ENCODE assay signal across 8 cellular contexts in genomic region chr1:211133393-211133840, GRCh38. TPM values are rescaled to one million over a fixed set of nuclear protein-coding genes. Genes with fewer than 3 reads are reported as not detected.
DNase-seq lines count a peak whose midpoint lies in the region; ATAC-seq and TF ChIP-seq lines count a peak whose summit lies in the region.

No MANE protein-coding gene starts in this region.

- no peaks in the 10 kb centered on the region for H3K9me3 ChIP-seq in CD8-positive, alpha-beta T cell (ENCODE audit: low read length)
- H3K9me3 ChIP-seq in esophagus muscularis mucosa = no peaks in the 10 kb centered on the region

- intact Hi-C loops in CD8-positive, alpha-beta T cell (cut with DNase I, micrococcal nuclease) = loop anchor here in 1 of 2 experiments (5.0 to 10.0 kb wide), 2 partner anchors 129 to 1279 kb away; no protein-coding TSS in a partner anchor
- intact Hi-C loops in esophagus muscularis mucosa (cut with DNase I) (loop anchor here (5.0 kb wide), 1 partner anchor 546 kb away; no protein-coding TSS in a partner anchor), natural killer cell (cut with micrococcal nuclease) (no loop called here)

- WGBS in esophagus muscularis mucosa = 0% methylated on average over 5 of the region's 32 CpGs

- peak; percentile 15 for ATAC-seq in CD8-positive, alpha-beta T cell
- ATAC-seq in HG03039 (IDR thresholded peaks at IDR 0.05; ENCODE audit: unreplicated experiment) (peak; percentile 5), WTC11 (peak; percentile 32), natural killer cell (peak in 2 of 3 donors; percentile 11), GM18909 (IDR thresholded peaks at IDR 0.05; ENCODE audit: poor library complexity, unreplicated experiment) (no peak), HG02884 (IDR thresholded peaks at IDR 0.05; ENCODE audit: unreplicated experiment) (no peak), GM21381 (IDR thresholded peaks at IDR 0.05; ENCODE audit: unreplicated experiment) (no peak)

- POLR2A ChIA-PET in CD8-positive, alpha-beta T cell (lab: Charles Lee) = interaction anchor here (1.0 kb wide), 1 partner anchor 125 kb away, joined by 3 read pairs; the partner anchor contains the start of gene RCOR3
- POLR2A ChIA-PET in WTC11 (lab: Charles Lee) = interaction anchor here (0.6 kb wide), 2 partner anchors 431 to 563 kb away, joined by 3 to 4 read pairs; no protein-coding TSS in a partner anchor

- H3K36me3 Mint-ChIP-seq in CD8-positive, alpha-beta T cell = no peaks in the 10 kb centered on the region
- no peaks in the 10 kb centered on the region for H3K36me3 Mint-ChIP-seq in WTC11
- H3K36me3 Mint-ChIP-seq in natural killer cell = no peaks in the 10 kb centered on the region

- no peaks in the 10 kb centered on the region for H3K9me3 Mint-ChIP-seq in CD8-positive, alpha-beta T cell
- H3K9me3 Mint-ChIP-seq in WTC11 = no peaks in the 10 kb centered on the region
- no peaks in the 10 kb centered on the region for H3K9me3 Mint-ChIP-seq in natural killer cell

- H3K4me1 Mint-ChIP-seq in CD8-positive, alpha-beta T cell (ENCODE audit: low read depth) = peaks cover 9% of the 10 kb centered on the region
- H3K4me1 Mint-ChIP-seq in WTC11 (peaks cover 10% of the 10 kb centered on the region), natural killer cell (peaks cover 0 to 12% of the 10 kb centered on the region in 2 donors)

- no peak for TF ChIP-seq CTCF in CD8-positive, alpha-beta T cell (IDR thresholded peaks at IDR 0.05)
- TF ChIP-seq CTCF in WTC11 (IDR thresholded peaks at IDR 0.05) (no peak), esophagus muscularis mucosa (IDR thresholded peaks at IDR 0.05) (no peak), natural killer cell (IDR thresholded peaks at IDR 0.05) (no peak)

- no peak for TF ChIP-seq EP300 in esophagus muscularis mucosa (IDR thresholded peaks at IDR 0.05)

- no peak overlapping the region for H3K27ac ChIP-seq in CD8-positive, alpha-beta T cell (ENCODE audit: low read depth, low read length)
- H3K27ac ChIP-seq in esophagus muscularis mucosa (replicated peaks in 1 of 4) = peak overlapping the region in 1 of 4 donors; percentile 7

- no peaks in the 10 kb centered on the region for H3K27me3 ChIP-seq in CD8-positive, alpha-beta T cell (ENCODE audit: insufficient read depth, low read length)
- H3K27me3 ChIP-seq in esophagus muscularis mucosa = peaks cover 0 to 55% (median 14%) of the 10 kb centered on the region in 4 donors

- H3K4me3 Mint-ChIP-seq in CD8-positive, alpha-beta T cell = peak overlapping the region; percentile 77
- peak overlapping the region; percentile 69 for H3K4me3 Mint-ChIP-seq in WTC11
- peak overlapping the region; percentile 71 for H3K4me3 Mint-ChIP-seq in natural killer cell

- no peaks in the 10 kb centered on the region for H3K36me3 ChIP-seq in CD8-positive, alpha-beta T cell (ENCODE audit: insufficient read depth, low read length)
- H3K36me3 ChIP-seq in esophagus muscularis mucosa = no peaks in the 10 kb centered on the region

- DNase-seq in CD8-positive, alpha-beta T cell = peak in 4 of 7 experiments; percentile 4 to 34 (median 26)
- DNase-seq in WTC11 (ENCODE audit: low spot score) = peak; percentile 41
- DNase-seq in esophagus muscularis mucosa (ENCODE audit: extremely low spot score) = no peak
- no peak for DNase-seq in natural killer cell

- peaks cover 13% of the 10 kb centered on the region for H3K4me1 ChIP-seq in CD8-positive, alpha-beta T cell (ENCODE audit: insufficient read depth, low read length)
- H3K4me1 ChIP-seq in esophagus muscularis mucosa = peaks cover 7 to 22% (median 20%) of the 10 kb centered on the region in 4 donors

- CTCF ChIA-PET in CD8-positive, alpha-beta T cell (lab: Charles Lee) = interaction anchor here (0.8 to 2.2 kb wide), 21 partner anchors 9 to 731 kb away, joined by 3 to 9 read pairs (median 4); no protein-coding TSS in a partner anchor
- CTCF ChIA-PET in WTC11 (lab: Charles Lee) = interaction anchor here (0.6 to 3.8 kb wide), 45 partner anchors 9 to 775 kb away, joined by 3 to 64 read pairs (median 5); partner anchors contain the start of gene RCOR3

- no peak overlapping the region for H3K27ac Mint-ChIP-seq in CD8-positive, alpha-beta T cell
- H3K27ac Mint-ChIP-seq in WTC11 = no peak overlapping the region
- H3K27ac Mint-ChIP-seq in natural killer cell = no peak overlapping the region

- H3K27me3 Mint-ChIP-seq in CD8-positive, alpha-beta T cell (ENCODE audit: low read depth) = peaks cover 30% of the 10 kb centered on the region
- peaks cover 35% of the 10 kb centered on the region for H3K27me3 Mint-ChIP-seq in WTC11 (ENCODE audit: low read depth)
- H3K27me3 Mint-ChIP-seq in natural killer cell (ENCODE audit: low read depth in 2 of 2) = peaks cover 52 to 81% of the 10 kb centered on the region in 2 donors

- peak overlapping the region; percentile 40 for H3K4me3 ChIP-seq in CD8-positive, alpha-beta T cell (ENCODE audit: low read depth, low read length)
- peak overlapping the region; percentile 53 to 66 (median 56) for H3K4me3 ChIP-seq in esophagus muscularis mucosa

- no peak for TF ChIP-seq POLR2A in esophagus muscularis mucosa (IDR thresholded peaks at IDR 0.05; ENCODE audit: low read depth)

TF ChIP-seq in WTC11, 78 proteins besides CTCF, POLR2A, EP300 and RAD21:
- TF ChIP-seq SMAD4 (CRISPR knock-in tag; IDR thresholded peaks at IDR 0.05) (no peak), FOXK1 (CRISPR knock-in tag; IDR thresholded peaks at IDR 0.05) (no peak), ZNF423 (CRISPR knock-in tag; IDR thresholded peaks at IDR 0.05) (peak; percentile 48)
TF ChIP-seq in WTC11: peak in this region for 1.

RNA-seq across cellular contexts. Expression of gene KCNH1, which starts 0.5 kb away (rescaled TPM):
- not detected for total RNA-seq in CD8-positive, alpha-beta T cell
- total RNA-seq in WTC11 (2021) (0.11 to 0.21 TPM (median 0.17 TPM) in 3 replicates), esophagus muscularis mucosa (under 1 TPM; 0.11 to 0.78 (median 0.46) TPM), natural killer cell (not detected)

Comparison
In these comparisons a context has a peak if more than half of its experiments do, and no peak if none do; other contexts are left out.
1. ATAC-seq: peak in CD8-positive, alpha-beta T cell (single experiment), HG03039 (single experiment), WTC11 (single experiment) and natural killer cell (2 of 3); none in GM18909 (single experiment), HG02884 (single experiment) and GM21381 (single experiment).
2. DNase-seq: peak in CD8-positive, alpha-beta T cell (4 of 7) and WTC11 (single experiment); none in esophagus muscularis mucosa (single experiment) and natural killer cell (single experiment).
3. Peak in every context shown above with its lines, with median percentiles within 50 percentile points of each other: H3K4me3 Mint-ChIP-seq.